9 cellular contexts compared by ENCODE assay signal in the genomic region with DNA sequence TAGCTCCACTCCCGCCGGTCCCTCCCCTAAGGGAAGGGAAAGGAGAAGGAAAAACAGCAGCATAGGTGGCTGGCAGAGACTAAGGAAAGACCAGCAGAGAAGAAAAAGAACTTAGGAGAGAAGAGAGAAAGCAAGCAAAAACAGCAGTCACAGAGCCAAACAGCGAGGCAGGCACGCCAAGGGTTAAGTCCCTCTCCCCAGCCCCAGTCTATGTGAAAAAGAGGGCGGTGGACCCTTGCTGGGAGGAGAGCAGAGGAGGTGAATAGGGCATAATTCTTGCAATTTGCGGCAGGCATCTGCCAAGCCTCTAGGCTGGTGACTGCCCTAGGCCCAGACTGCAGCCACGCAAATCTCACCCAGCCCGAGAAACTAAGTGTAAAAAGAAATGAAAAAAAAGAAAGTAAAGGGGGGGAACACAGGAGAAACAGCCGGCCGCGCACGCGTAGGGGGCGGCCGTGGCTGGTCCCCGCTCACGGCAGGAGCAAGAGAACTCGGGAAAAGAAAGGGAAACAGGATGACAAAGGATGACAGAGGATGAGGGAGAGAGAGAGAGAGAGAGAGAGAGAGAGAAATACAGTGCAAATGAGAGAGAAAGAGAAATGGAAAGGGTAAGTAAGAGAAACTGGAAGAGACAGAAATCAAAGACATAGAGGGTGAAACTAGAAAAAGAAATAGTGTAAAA. TPM values are rescaled to one million over a fixed set of nuclear protein-coding genes. Genes with fewer than 3 reads are reported as not detected.
DNase-seq lines count a peak whose midpoint lies in the region; TF ChIP-seq lines count a peak whose summit lies in the region.
"Had no signal": no experiment of that assay in that cellular context is flagged by ENCODE, and none has a peak within 500 bp of the region (broad histone marks: within the 10 kb centered on the region; RNA-seq: fewer than 3 reads in every experiment).

No MANE protein-coding gene starts in this region.

- H2AFZ ChIP-seq in GM23248 = peak overlapping the region; percentile 87

- no peaks in the 10 kb centered on the region for H3K36me3 ChIP-seq in GM23248 (ENCODE audit: low read depth)
- H3K36me3 ChIP-seq in spleen = no peaks in the 10 kb centered on the region
- H3K36me3 ChIP-seq: neutrophil had no signal

- no peaks in the 10 kb centered on the region for H3K9me2 ChIP-seq in GM23248 (ENCODE audit: insufficient read depth)

- intact Hi-C loops in spleen (cut with DNase I; ENCODE audit: low total_unique reads) = no loop called here

- no peaks in the 10 kb centered on the region for H3K9me3 ChIP-seq in GM23248 (ENCODE audit: low read depth)
- no peaks in the 10 kb centered on the region for H3K9me3 ChIP-seq in spleen
- H3K9me3 ChIP-seq: neutrophil had no signal

- peak overlapping the region; percentile 85 for H3K4me3 Mint-ChIP-seq in T-helper 2 cell treated with Interferon-gamma antibody and Interleukin-4, amounts not matched to agents 5 μg/mL and 100 μg/mL, for 36 hours
- H3K4me3 Mint-ChIP-seq in progenitor cell of endocrine pancreas (ENCODE audit: low read depth) = peak overlapping the region; percentile 75

- H3K79me2 ChIP-seq in GM23248 (ENCODE audit: insufficient read depth) = no peaks in the 10 kb centered on the region

- DNase-seq in EL = peak; percentile 20
- peak; percentile 54 for DNase-seq in GM23248
- peak; percentile 5 for DNase-seq in T-helper 2 cell treated with Interferon-gamma antibody and Interleukin-4, amounts not matched to agents 5 μg/mL and 100 μg/mL, for 36 hours (ENCODE audit: low spot score)
- no peak for DNase-seq in epithelial cell of proximal tubule (ENCODE audit: low read depth)
- DNase-seq in progenitor cell of endocrine pancreas (ENCODE audit: low spot score, unreplicated experiment) = no peak
- no peak for DNase-seq in spleen
- no peak for DNase-seq in DMS 273 (lab: John Stamatoyannopoulos, UW; ENCODE audit: unreplicated experiment)
- DNase-seq in NCI-H2107 treated with DMSO at 0.1 percent for 48 hours (lab: John Stamatoyannopoulos, UW; ENCODE audit: unreplicated experiment) = no peak

- in situ Hi-C loops in GM23248 (cut with MboI) = no loop called here

- TF ChIP-seq POLR2A in spleen (IDR thresholded peaks at IDR 0.05) = no peak

- no peak for TF ChIP-seq CTCF in epithelial cell of proximal tubule (conservative IDR thresholded peaks at IDR 0.05; ENCODE audit: low read depth, low read length)
- no peak for TF ChIP-seq CTCF in progenitor cell of endocrine pancreas (IDR thresholded peaks at IDR 0.05; ENCODE audit: unreplicated experiment)
- TF ChIP-seq CTCF in spleen (IDR thresholded peaks at IDR 0.05 in 8 of 11, conservative IDR thresholded peaks at IDR 0.05 in 3 of 11) = no peak

- peaks cover 6% of the 10 kb centered on the region for H3K27me3 Mint-ChIP-seq in T-helper 2 cell treated with Interferon-gamma antibody and Interleukin-4, amounts not matched to agents 5 μg/mL and 100 μg/mL, for 36 hours (ENCODE audit: low read depth)
- H3K27me3 Mint-ChIP-seq in progenitor cell of endocrine pancreas = peaks cover 19% of the 10 kb centered on the region

- no peaks in the 10 kb centered on the region for H3K9me3 Mint-ChIP-seq in T-helper 2 cell treated with Interferon-gamma antibody and Interleukin-4, amounts not matched to agents 5 μg/mL and 100 μg/mL, for 36 hours
- H3K9me3 Mint-ChIP-seq in progenitor cell of endocrine pancreas (ENCODE audit: low read depth) = peaks cover 26% of the 10 kb centered on the region

- H3K4me2 ChIP-seq in GM23248 (ENCODE audit: unreplicated experiment) = peak overlapping the region; percentile 78

- H3K36me3 Mint-ChIP-seq in T-helper 2 cell treated with Interferon-gamma antibody and Interleukin-4, amounts not matched to agents 5 μg/mL and 100 μg/mL, for 36 hours (ENCODE audit: low read depth) = no peaks in the 10 kb centered on the region
- H3K36me3 Mint-ChIP-seq in progenitor cell of endocrine pancreas (ENCODE audit: insufficient read depth) = no peaks in the 10 kb centered on the region

- H3K4me1 ChIP-seq in GM23248 (ENCODE audit: insufficient read depth) = peaks cover 6% of the 10 kb centered on the region; the same call in 1 of the 2 replicates
- peaks cover 0 to 8% (median 0%) of the 10 kb centered on the region in 6 donors for H3K4me1 ChIP-seq in spleen

- no peaks in the 10 kb centered on the region for H4K20me1 ChIP-seq in GM23248 (ENCODE audit: insufficient read depth)

- H3K4me3 ChIP-seq in GM23248 = peak overlapping the region; percentile 59
- H3K4me3 ChIP-seq in epithelial cell of proximal tubule (ENCODE audit: low read depth, low read length) = peak overlapping the region; percentile 37
- H3K4me3 ChIP-seq in spleen = peak overlapping the region in 3 of 8 donors; percentile 9 to 34 (median 29)

- H3K9ac ChIP-seq in GM23248 = peak overlapping the region; percentile 74

- 7 to 13% methylated on average over 6 to 18 of the region's 18 CpGs for WGBS in GM23248 (ENCODE audit: low coverage in 1 of 2, low lambda C conversion rate in 2 of 2, missing lambda C conversion rate in 2 of 2), 2 experiments
- 1 to 17% (median 3%) methylated on average over 18 of the region's 18 CpGs for WGBS in spleen, 5 donors

- H3F3A ChIP-seq in GM23248 (ENCODE audit: insufficient read depth) = no peaks in the 10 kb centered on the region

- H3K27ac ChIP-seq in GM23248 = peak overlapping the region; percentile 70
- H3K27ac ChIP-seq in spleen = peak overlapping the region in 4 of 8 donors; percentile 5 to 46 (median 25)
- H3K27ac ChIP-seq: neutrophil had no signal

- peak overlapping the region; percentile 88 for H3K27ac Mint-ChIP-seq in T-helper 2 cell treated with Interferon-gamma antibody and Interleukin-4, amounts not matched to agents 5 μg/mL and 100 μg/mL, for 36 hours
- peak overlapping the region; percentile 30 for H3K27ac Mint-ChIP-seq in progenitor cell of endocrine pancreas

- H3K4me1 Mint-ChIP-seq in T-helper 2 cell treated with Interferon-gamma antibody and Interleukin-4, amounts not matched to agents 5 μg/mL and 100 μg/mL, for 36 hours (ENCODE audit: low read depth) = peaks cover 20% of the 10 kb centered on the region
- peaks cover 12% of the 10 kb centered on the region for H3K4me1 Mint-ChIP-seq in progenitor cell of endocrine pancreas (ENCODE audit: low read depth)

- H3K27me3 ChIP-seq in GM23248 (replicated peaks; ENCODE audit: insufficient read depth) (no peaks in the 10 kb centered on the region), spleen (replicated peaks in 1 of 7) (peaks cover 0 to 9% (median 0%) of the 10 kb centered on the region in 7 donors)

RNA-seq across cellular contexts. Expression of gene MAGEA9, which starts 48.6 kb away (rescaled TPM):
- total RNA-seq in GM23248 (2014; rRNA removed; shearing (Covaris generic)) = not detected in 2 replicates
- polyA plus RNA-seq in GM23248 (2016; fragmentation: Nextera tagmentation; extraction: Ambion mirVana) (not detected in 2 replicates), spleen (not detected)
- total RNA-seq in epithelial cell of proximal tubule (not detected in 2 replicates), progenitor cell of endocrine pancreas (not detected in 2 replicates), spleen (not detected)

RNA-seq across cellular contexts. Expression of gene MAGEA8, which starts 50.6 kb away (rescaled TPM):
- total RNA-seq in GM23248 (2014; rRNA removed; shearing (Covaris generic)) = not detected in 2 replicates
- polyA plus RNA-seq in GM23248 (2016; fragmentation: Nextera tagmentation; extraction: Ambion mirVana) (not detected in 2 replicates), spleen (not detected)
- total RNA-seq in epithelial cell of proximal tubule (not detected in 2 replicates), progenitor cell of endocrine pancreas (0.22 TPM in 1 of 2 replicates, not detected in the other), spleen (not detected)

RNA-seq across cellular contexts. Expression of gene HSFX1, which starts 56.5 kb away (rescaled TPM):
- 0.25 and 0.65 TPM in 2 replicates for total RNA-seq in GM23248 (2014; rRNA removed; shearing (Covaris generic))
- 0.09 TPM in 1 of 2 replicates, not detected in the other for polyA plus RNA-seq in GM23248 (2016; fragmentation: Nextera tagmentation; extraction: Ambion mirVana)
- 0.51 TPM in 1 of 2 replicates, not detected in the other for total RNA-seq in epithelial cell of proximal tubule
- 2.9 and 3.4 TPM in 2 replicates for total RNA-seq in progenitor cell of endocrine pancreas
- 1 to 10 TPM; 2.4 to 6.5 (median 3.7) TPM for total RNA-seq in spleen
- 1 to 10 TPM in 1 of 3 donors, under 1 TPM in 2; 0.21 to 1.2 (median 0.24) TPM for polyA plus RNA-seq in spleen

Comparison
In these comparisons a context has a peak if more than half of its experiments do, and no peak if none do; other contexts are left out.
1. DNase-seq: peak in EL (single experiment), GM23248 (single experiment) and T-helper 2 cell treated with Interferon-gamma antibody and Interleukin-4, amounts not matched to agents 5 μg/mL and 100 μg/mL, for 36 hours (single experiment); none in epithelial cell of proximal tubule (single experiment), progenitor cell of endocrine pancreas (single experiment), spleen (single experiment), DMS 273 (single experiment) and NCI-H2107 treated with DMSO at 0.1 percent for 48 hours (single experiment).